24 cellular contexts compared by ENCODE assay signal in genomic region chr16:966035-966434, GRCh38. TPM values are rescaled to one million over a fixed set of nuclear protein-coding genes. Genes with fewer than 3 reads are reported as not detected.
DNase-seq lines count a peak whose midpoint lies in the region; ATAC-seq, FAIRE-seq and TF ChIP-seq lines count a peak whose summit lies in the region.
"Had no signal": no experiment of that assay in that cellular context is flagged by ENCODE, and none has a peak within 500 bp of the region (broad histone marks: within the 10 kb centered on the region; RNA-seq: fewer than 3 reads in every experiment).

No MANE protein-coding gene starts in this region.

- H3K4me3 ChIP-seq in kidney (ENCODE audit: low read length in 2 of 2) (no peak overlapping the region), neuronal stem cell (ENCODE audit: low read length in 2 of 2) (no peak overlapping the region)
- H3K4me3 ChIP-seq: A549, BLaER1, GM12878 had no signal

- H4K91ac ChIP-seq in neuronal stem cell (ENCODE audit: low read depth, low read length, poor library complexity): no peak overlapping the region

- intact Hi-C loops in kidney (cut with DNase I): no loop called here

- H3K9ac ChIP-seq in kidney (ENCODE audit: low read length in 2 of 2) (no peak overlapping the region), neuronal stem cell (ENCODE audit: low read depth, low read length, poor library complexity) (no peak overlapping the region)
- H3K9ac ChIP-seq: BLaER1 had no signal

- H3K36me3 ChIP-seq in kidney (ENCODE audit: control insufficient read depth in 1 of 2, insufficient read depth in 2 of 2, low read length in 2 of 2) (no peaks in the 10 kb centered on the region), neuronal stem cell (replicated peaks in 1 of 2; ENCODE audit: control insufficient read depth in 2 of 2, insufficient read depth in 2 of 2, low read length in 2 of 2) (peaks cover 4 to 23% of the 10 kb centered on the region in 2 donors)

- H2BK15ac ChIP-seq in neuronal stem cell (ENCODE audit: low read length): no peak overlapping the region

- H3K23ac ChIP-seq in neuronal stem cell (ENCODE audit: low read depth, low read length, poor library complexity): peak overlapping the region; percentile 3

- H3K9me3 Mint-ChIP-seq in activated T-cell treated with anti-CD3 and anti-CD28 coated beads, Interleukin-2, amount 50 U/mL, for 72 hours: peaks cover 0 to 2% of the 10 kb centered on the region in 2 donors
- H3K9me3 Mint-ChIP-seq: CD8-positive, alpha-beta memory T cell had no signal

- peaks cover 5% of the 10 kb centered on the region for H3K79me1 ChIP-seq in neuronal stem cell (ENCODE audit: low read depth, low read length)

- H3K14ac ChIP-seq in neuronal stem cell (ENCODE audit: low read length): no peak overlapping the region

- H3K9me3 ChIP-seq in T-helper 17 cell (ENCODE audit: control insufficient read depth, low read length, poor library complexity, severe bottlenecking) (no peaks in the 10 kb centered on the region), kidney (ENCODE audit: control insufficient read depth in 1 of 2, low read length in 2 of 2) (no peaks in the 10 kb centered on the region), neuronal stem cell (replicated peaks in 1 of 2; ENCODE audit: control insufficient read depth in 2 of 2, insufficient read depth in 1 of 2, low read depth in 1 of 2, low read length in 2 of 2) (peaks cover 13 to 25% of the 10 kb centered on the region in 2 donors)

- H4K8ac ChIP-seq in neuronal stem cell (ENCODE audit: low read depth, low read length): no peak overlapping the region

- no peaks in the 10 kb centered on the region for H3K27me3 Mint-ChIP-seq in activated T-cell treated with anti-CD3 and anti-CD28 coated beads, Interleukin-2, amount 50 U/mL, for 72 hours (ENCODE audit: low read depth)
- no peaks in the 10 kb centered on the region for H3K27me3 Mint-ChIP-seq in T-helper 17 cell
- H3K27me3 Mint-ChIP-seq: CD8-positive, alpha-beta memory T cell had no signal

- H3K27me3 ChIP-seq in neuronal stem cell (ENCODE audit: control insufficient read depth in 3 of 3, insufficient read depth in 3 of 3, low read depth in 1 of 3, low read length in 3 of 3): peaks cover 0 to 2% (median 0%) of the 10 kb centered on the region in 3 experiments
- H3K27me3 ChIP-seq: BLaER1 had no signal

- no peak overlapping the region for H3K4me2 ChIP-seq in neuronal stem cell (ENCODE audit: insufficient read depth, low read length, poor library complexity, severe bottlenecking)
- H3K4me2 ChIP-seq: A549, BLaER1 had no signal

- no peak overlapping the region for H2AK5ac ChIP-seq in neuronal stem cell (ENCODE audit: low read depth, low read length)

- no peak overlapping the region for H2AFZ ChIP-seq in neuronal stem cell (ENCODE audit: low read length)

- H3K18ac ChIP-seq in neuronal stem cell (ENCODE audit: low read length): no peak overlapping the region

- no peak overlapping the region for H3K27ac ChIP-seq in kidney (ENCODE audit: low read depth in 2 of 2, low read length in 2 of 2)
- H3K27ac ChIP-seq in neuronal stem cell (replicated peaks; ENCODE audit: low read length): no peak overlapping the region
- H3K27ac ChIP-seq: A549, BLaER1 had no signal

- TF ChIP-seq CTCF in kidney (IDR thresholded peaks at IDR 0.05; ENCODE audit: borderline replicate concordance, extremely low read depth, insufficient read depth): no peak

- H3K4ac ChIP-seq in neuronal stem cell (ENCODE audit: low read length): no peak overlapping the region

- H3K4me3 Mint-ChIP-seq in activated T-cell treated with anti-CD3 and anti-CD28 coated beads, Interleukin-2, amount 50 U/mL, for 72 hours: no peak overlapping the region
- no peak overlapping the region for H3K4me3 Mint-ChIP-seq in T-helper 17 cell

- DNase-seq in activated T-cell treated with anti-CD3 and anti-CD28 coated beads, Interleukin-2, amount 50 U/mL, for 1 hour: peak; percentile 10
- no peak for DNase-seq in activated T-cell treated with anti-CD3 and anti-CD28 coated beads, Interleukin-2, amount 50 U/mL, for 72 hours
- DNase-seq in T-helper 17 cell (no peak), kidney (peak; percentile 51), neuronal stem cell (ENCODE audit: low spot score) (no peak), anterior cingulate cortex (lab: John Stamatoyannopoulos, UW) (no peak), HPDE6-E6E7 (ENCODE audit: extremely low spot score) (no peak)
- DNase-seq in stimulated activated naive CD4-positive, alpha-beta T cell (lab: John Stamatoyannopoulos, UW): no peak
- DNase-seq: DMS53, EL, H7, IMR-90, Karpas-422, NCI-H1092, NCI-H146, NCI-H2029 treated with DMSO at 0.1 percent for 48 hours, NCI-H2171 had no signal

- no peak overlapping the region for H2BK12ac ChIP-seq in neuronal stem cell (ENCODE audit: low read length)

- H3K4me1 Mint-ChIP-seq in activated T-cell treated with anti-CD3 and anti-CD28 coated beads, Interleukin-2, amount 50 U/mL, for 72 hours (ENCODE audit: low read depth): peaks cover 41% of the 10 kb centered on the region
- H3K4me1 Mint-ChIP-seq in T-helper 17 cell: peaks cover 20% of the 10 kb centered on the region

- no CpG with 5 or more reads among the region's 18 CpGs for WGBS in neuronal stem cell (ENCODE audit: extremely low coverage in 2 of 2, insufficient read length in 2 of 2, insufficient replicate concordance in 1 of 2), 2 donors

- H3K36me3 Mint-ChIP-seq in activated T-cell treated with anti-CD3 and anti-CD28 coated beads, Interleukin-2, amount 50 U/mL, for 72 hours (ENCODE audit: insufficient read depth in 2 of 2): peaks cover 10 to 14% of the 10 kb centered on the region in 2 donors
- H3K36me3 Mint-ChIP-seq in T-helper 17 cell (ENCODE audit: low read depth): peaks cover 2% of the 10 kb centered on the region

- H3K4me1 ChIP-seq in kidney (ENCODE audit: control insufficient read depth in 1 of 2, insufficient read depth in 1 of 2, low read depth in 1 of 2, low read length in 2 of 2) (peaks cover 8% of the 10 kb centered on the region in 2 donors), neuronal stem cell (ENCODE audit: control insufficient read depth in 2 of 2, insufficient read depth in 1 of 2, low read depth in 1 of 2, low read length in 2 of 2) (peaks cover 4 to 21% of the 10 kb centered on the region in 2 donors)

- H3K27ac Mint-ChIP-seq in activated T-cell treated with anti-CD3 and anti-CD28 coated beads, Interleukin-2, amount 50 U/mL, for 72 hours: no peak overlapping the region
- H3K27ac Mint-ChIP-seq in T-helper 17 cell: peak overlapping the region; percentile 97

- H2BK5ac ChIP-seq in neuronal stem cell (ENCODE audit: low read length): no peak overlapping the region

- no peak for FAIRE-seq in kidney (lab: Jason Lieb, UNC)
- FAIRE-seq: A549, GM12878 had no signal

- H2BK120ac ChIP-seq in neuronal stem cell (ENCODE audit: low read depth, low read length): no peak overlapping the region

- no peak for ATAC-seq in activated T-cell treated with anti-CD3 and anti-CD28 coated beads, Interleukin-2, amount 50 U/mL, for 72 hours (replicated peaks in 1 of 2)
- ATAC-seq in T-helper 17 cell: no peak
- ATAC-seq: A549, GM12878, Panc1 had no signal

RNA-seq across cellular contexts. Expression of gene LMF1, which starts 4.7 kb away (rescaled TPM):
- total RNA-seq in activated T-cell treated with anti-CD3 and anti-CD28 coated beads, Interleukin-2, amount 50 U/mL, for 72 hours: 10 to 100 TPM; 26.9 to 33.2 TPM
- total RNA-seq in T-helper 17 cell: 10 to 100 TPM; 44.4 to 45.6 TPM
- 28.6 TPM for total RNA-seq in kidney
- polyA plus RNA-seq in kidney (ENCODE audit: insufficient read depth, low read depth, low replicate concordance): 15.4 TPM
- 6.9 TPM for polyA plus RNA-seq in neuronal stem cell (2013, experiment 1 of 2)
- polyA plus RNA-seq in neuronal stem cell (2013, experiment 2 of 2): 6.7 TPM
- total RNA-seq: HT1080 had no signal

RNA-seq across cellular contexts. Expression of gene SOX8, which starts 15.5 kb away (rescaled TPM):
- total RNA-seq in activated T-cell treated with anti-CD3 and anti-CD28 coated beads, Interleukin-2, amount 50 U/mL, for 72 hours: 1 to 10 TPM; 1.8 to 2.1 TPM
- total RNA-seq in T-helper 17 cell: 1 to 10 TPM; 1.1 to 3.1 TPM
- total RNA-seq in kidney: 1.0 TPM
- 0.17 TPM for polyA plus RNA-seq in kidney (ENCODE audit: insufficient read depth, low read depth, low replicate concordance)
- polyA plus RNA-seq in neuronal stem cell (2013, experiment 1 of 2): 5.1 TPM
- 5.2 TPM for polyA plus RNA-seq in neuronal stem cell (2013, experiment 2 of 2)
- total RNA-seq: GM12878, HT1080, MCF 10A had no signal
- polyA plus RNA-seq: GM12878 had no signal

Comparison
In these comparisons a context has a peak if more than half of its experiments do, and no peak if none do; other contexts are left out.
1. DNase-seq: peak in activated T-cell treated with anti-CD3 and anti-CD28 coated beads, Interleukin-2, amount 50 U/mL, for 1 hour (single experiment) and kidney (single experiment); none in activated T-cell treated with anti-CD3 and anti-CD28 coated beads, Interleukin-2, amount 50 U/mL, for 72 hours (0 of 2), T-helper 17 cell (0 of 3), neuronal stem cell (single experiment), anterior cingulate cortex (0 of 58), stimulated activated naive CD4-positive, alpha-beta T cell (0 of 6) and HPDE6-E6E7 (single experiment).